ENCODE assay signal across 21 cellular contexts in the genomic region with DNA sequence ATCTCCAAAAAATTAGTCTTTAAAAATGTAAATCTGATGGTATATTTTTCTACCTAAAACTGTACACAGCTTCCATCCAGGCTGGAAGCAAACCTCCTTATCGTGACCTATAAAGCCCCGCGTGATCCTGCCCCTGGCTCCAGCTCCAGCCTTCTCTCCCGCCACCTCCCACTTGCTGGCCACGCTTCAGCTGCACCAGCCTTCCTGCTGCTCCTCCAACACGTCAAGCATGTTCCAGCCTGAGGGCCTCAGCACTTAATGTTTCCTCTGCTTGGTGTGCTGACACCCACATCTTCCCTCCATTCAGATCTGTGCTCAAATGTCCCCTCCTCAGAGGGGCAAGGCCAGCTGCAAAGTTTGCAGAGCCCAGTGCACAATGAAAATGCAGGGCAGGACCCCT.
"Had no signal": no experiment of that assay in that cellular context is flagged by ENCODE, and none has a peak within 500 bp of the region (broad histone marks: within the 10 kb centered on the region; RNA-seq: fewer than 3 reads in every experiment).

No MANE protein-coding gene starts in this region.

- H3K4me1 ChIP-seq: colonic mucosa, parathyroid adenoma, prostate gland, sigmoid colon, testis, tibial nerve, upper lobe of left lung had no signal

- H3K9ac ChIP-seq: parathyroid adenoma had no signal

- FAIRE-seq: frontal cortex, urothelium cell line had no signal

- H3K9me3 ChIP-seq: colonic mucosa, esophagus squamous epithelium, prostate gland, sigmoid colon, testis, tibial nerve, upper lobe of left lung had no signal

- H3K36me3 ChIP-seq: colonic mucosa, esophagus squamous epithelium, prostate gland, sigmoid colon, tibial nerve, upper lobe of left lung had no signal

- H3K27ac ChIP-seq: colonic mucosa, esophagus squamous epithelium, parathyroid adenoma, prostate gland, sigmoid colon, testis, tibial nerve, upper lobe of left lung had no signal

- H3K4me3 ChIP-seq: colonic mucosa, esophagus squamous epithelium, lung, prostate gland, sigmoid colon, testis, tibial nerve, upper lobe of left lung had no signal

- DNase-seq: colonic mucosa; effector CD8-positive, alpha-beta T cell; endodermal cell; esophagus squamous epithelium; immature natural killer cell; islet precursor cell; natural killer cell; right cardiac atrium; sigmoid colon; stimulated activated CD4-positive, alpha-beta T cell treated with anti-CD3 and anti-CD28 coated beads, Interleukin-2, amount 100 ng/mL, for 24 hours; stimulated activated CD4-positive, alpha-beta T cell treated with anti-CD3 and anti-CD28 coated beads, Interleukin-4, amount 100 ng/mL, for 24 hours; stimulated activated naive CD4-positive, alpha-beta T cell treated with Interleukin-2 at 50 U/mL for 16 hours; substantia nigra; testis; upper lobe of left lung had no signal
